ENCODE assay signal across 8 cellular contexts in genomic region chr16:82655315-82655714, GRCh38. TPM values are rescaled to one million over a fixed set of nuclear protein-coding genes. Genes with fewer than 3 reads are reported as not detected.
DNase-seq lines count a peak whose midpoint lies in the region; ATAC-seq and TF ChIP-seq lines count a peak whose summit lies in the region.

No MANE protein-coding gene starts in this region.

- WGBS in mesenchymal stem cell, result 0% methylated on average over 3 of the region's 3 CpGs

- no peak overlapping the region for H2BK15ac ChIP-seq in mesenchymal stem cell (ENCODE audit: low read depth, poor library complexity, severe bottlenecking)

- DNase-seq in GM10266 (ENCODE audit: extremely low spot score) (peak; percentile 43), mesenchymal stem cell (peak; percentile 97), stromal cell of bone marrow (ENCODE audit: low read depth) (peak; percentile 53), NCI-H69 (lab: John Stamatoyannopoulos, UW) (no peak), mesenteric fat pad (ENCODE audit: low spot score) (no peak)
- DNase-seq in activated T-helper 9 cell treated with anti-CD3 and anti-CD28 coated beads, Interleukin-2, amount 50 U/mL, for 16 hours (ENCODE audit: low read depth), result peak; percentile 49

- H3K4me3 ChIP-seq in Loucy (ENCODE audit: low read length, poor library complexity, severe bottlenecking) (peak overlapping the region; percentile 59), mesenchymal stem cell (ENCODE audit: insufficient read depth in 1 of 2, low read depth in 1 of 2, low read length in 2 of 2) (peak overlapping the region in 1 of 2 experiments; percentile 31)

- no peak for ATAC-seq in GM19035 (IDR thresholded peaks at IDR 0.05; ENCODE audit: unreplicated experiment)

- H2AFZ ChIP-seq in Loucy (ENCODE audit: low read length), result 0 out of 2 replicates have a peak overlapping the region, but pooled peaks have one; percentile 15
- no peak overlapping the region for H2AFZ ChIP-seq in mesenchymal stem cell (ENCODE audit: low read depth, low read length)

- peak overlapping the region in 1 of 2 experiments; percentile 6 for H3K18ac ChIP-seq in mesenchymal stem cell (ENCODE audit: low read depth in 1 of 2, low read length in 2 of 2)

- no peak overlapping the region for H3K14ac ChIP-seq in mesenchymal stem cell (ENCODE audit: low read length in 2 of 2)

- 0 out of 2 replicates have a peak, but pooled peaks cover 5% of the 10 kb centered on the region for H3F3A ChIP-seq in Loucy (ENCODE audit: low read depth)

- H3K9ac ChIP-seq in Loucy (ENCODE audit: low read depth, low read length, poor library complexity, severe bottlenecking) (peak overlapping the region; percentile 33), mesenchymal stem cell (ENCODE audit: low read length) (no peak overlapping the region)

- H2AK5ac ChIP-seq in mesenchymal stem cell (ENCODE audit: low read length, severe bottlenecking), result peak overlapping the region; percentile 96

- H3K4me2 ChIP-seq in Loucy (ENCODE audit: low read depth, low read length, poor library complexity, severe bottlenecking), result peak overlapping the region; percentile 68
- H3K4me2 ChIP-seq in mesenchymal stem cell (ENCODE audit: low read length, poor library complexity, severe bottlenecking), result no peak overlapping the region

- H3K36me3 ChIP-seq in Loucy (ENCODE audit: insufficient read depth, low read length), result no peaks in the 10 kb centered on the region
- no peaks in the 10 kb centered on the region for H3K36me3 ChIP-seq in mesenchymal stem cell (ENCODE audit: control insufficient read depth in 1 of 2, insufficient read depth in 2 of 2, low read depth in 1 of 2, low read length in 2 of 2)

- H3K4me1 ChIP-seq in Loucy (ENCODE audit: insufficient read depth, low read length, poor library complexity, severe bottlenecking) (peaks cover 51% of the 10 kb centered on the region), mesenchymal stem cell (ENCODE audit: control insufficient read depth, insufficient read depth, low read depth, low read length) (peaks cover 17% of the 10 kb centered on the region)

- no peak for TF ChIP-seq CTCF in GM10266 (IDR thresholded peaks at IDR 0.05; ENCODE audit: control insufficient read depth, insufficient read depth, low read depth, missing control alignments)
- no peak for TF ChIP-seq CTCF in Loucy (conservative IDR thresholded peaks at IDR 0.05; ENCODE audit: low read length)

- peak overlapping the region; percentile 22 to 93 for H2BK12ac ChIP-seq in mesenchymal stem cell (ENCODE audit: low read length in 2 of 2)

- H3K4ac ChIP-seq in mesenchymal stem cell (ENCODE audit: low read depth in 1 of 2, low read length in 2 of 2), result peak overlapping the region in 1 of 2 experiments; percentile 87

- no peak overlapping the region for H3K23ac ChIP-seq in mesenchymal stem cell (ENCODE audit: low read length in 2 of 2)

- H3K27ac ChIP-seq in mesenchymal stem cell (ENCODE audit: low read length, poor library complexity, severe bottlenecking), result peak overlapping the region; percentile 98

- no peaks in the 10 kb centered on the region for H3K9me3 ChIP-seq in Loucy (ENCODE audit: insufficient read depth, low read depth, low read length)
- H3K9me3 ChIP-seq in mesenchymal stem cell (ENCODE audit: control insufficient read depth, low read length), result no peaks in the 10 kb centered on the region

- peak overlapping the region; percentile 19 for H4K8ac ChIP-seq in mesenchymal stem cell (ENCODE audit: low read length)

- H3K79me1 ChIP-seq in mesenchymal stem cell (replicated peaks; ENCODE audit: low read length, poor library complexity, severe bottlenecking), result peaks cover 20% of the 10 kb centered on the region

- no peaks in the 10 kb centered on the region for H4K20me1 ChIP-seq in Loucy (ENCODE audit: insufficient read depth, low read length, poor library complexity, severe bottlenecking)

- H3K27me3 ChIP-seq in Loucy (ENCODE audit: insufficient read depth, low read length, poor library complexity, severe bottlenecking) (no peaks in the 10 kb centered on the region), mesenchymal stem cell (ENCODE audit: control insufficient read depth in 1 of 2, insufficient read depth in 1 of 2, low read length in 2 of 2) (no peaks in the 10 kb centered on the region)

- peak overlapping the region; percentile 96 for H2BK5ac ChIP-seq in mesenchymal stem cell (ENCODE audit: low read depth, low read length, poor library complexity, severe bottlenecking)

- H2BK120ac ChIP-seq in mesenchymal stem cell (ENCODE audit: low read depth, low read length), result no peak overlapping the region

- peak overlapping the region; percentile 66 for H4K91ac ChIP-seq in mesenchymal stem cell (ENCODE audit: low read length)

- no peaks in the 10 kb centered on the region for H3K79me2 ChIP-seq in Loucy (ENCODE audit: insufficient read depth, low read length)

- no peaks in the 10 kb centered on the region for H3K9me2 ChIP-seq in Loucy (replicated peaks; ENCODE audit: low read depth, low read length)

RNA-seq across cellular contexts. Expression of gene CDH13, which starts 28.5 kb away (rescaled TPM):
- 107 TPM for polyA plus RNA-seq in mesenchymal stem cell (2013, experiment 1 of 2)
- polyA plus RNA-seq in mesenchymal stem cell (2013, experiment 2 of 2), result 102 TPM
- total RNA-seq in mesenteric fat pad, result 18.3 TPM

Comparison
In these comparisons a context has a peak if more than half of its experiments do, and no peak if none do; other contexts are left out.
1. DNase-seq: peak in GM10266 (single experiment), activated T-helper 9 cell treated with anti-CD3 and anti-CD28 coated beads, Interleukin-2, amount 50 U/mL, for 16 hours (single experiment), mesenchymal stem cell (single experiment) and stromal cell of bone marrow (single experiment); none in NCI-H69 (single experiment) and mesenteric fat pad (single experiment).